ENCODE assay signal across 34 cellular contexts in genomic region chr7:247636-248035, GRCh38.
"Had no signal": no experiment of that assay in that cellular context is flagged by ENCODE, and none has a peak within 500 bp of the region (broad histone marks: within the 10 kb centered on the region; RNA-seq: fewer than 3 reads in every experiment).

No MANE protein-coding gene starts in this region.

- H3K9me3 ChIP-seq: MG63 had no signal

- DNase-seq: Karpas-422, Kasumi-1, KG1, MG63, MM.1S, MV-4-11, NCI-H1048, NCI-H1092, NCI-H1092 treated with DMSO at 0.1 percent for 48 hours, NCI-H1105, NCI-H1105 treated with DMSO at 0.1 percent for 48 hours, NCI-H1417, NCI-H1417 treated with DMSO at 0.1 percent for 48 hours, NCI-H1436, NCI-H1436 treated with DMSO at 0.1 percent for 48 hours, NCI-H146, NCI-H1694, NCI-H1694 treated with DMSO at 0.1 percent for 48 hours, NCI-H187, NCI-H187 treated with DMSO at 0.1 percent for 48 hours, NCI-H1930, NCI-H2029, NCI-H2029 treated with DMSO at 0.1 percent for 48 hours, NCI-H2081, NCI-H2081 treated with DMSO at 0.1 percent for 48 hours, NCI-H2107, NCI-H2171, NCI-H2171 treated with DMSO at 0.1 percent for 48 hours, NCI-H2227 treated with DMSO at 0.1 percent for 48 hours, NCI-H226, NCI-H345, NCI-H446, NCI-H446 treated with DMSO at 0.1 percent for 48 hours had no signal

- H3K4me3 ChIP-seq: MG63 had no signal

- H3K4me2 ChIP-seq: KMS-11 had no signal

- H3K27ac ChIP-seq: KMS-11 had no signal

- H3K27me3 ChIP-seq: MG63 had no signal

- H3K9ac ChIP-seq: KMS-11 had no signal
